In the genomic region with DNA sequence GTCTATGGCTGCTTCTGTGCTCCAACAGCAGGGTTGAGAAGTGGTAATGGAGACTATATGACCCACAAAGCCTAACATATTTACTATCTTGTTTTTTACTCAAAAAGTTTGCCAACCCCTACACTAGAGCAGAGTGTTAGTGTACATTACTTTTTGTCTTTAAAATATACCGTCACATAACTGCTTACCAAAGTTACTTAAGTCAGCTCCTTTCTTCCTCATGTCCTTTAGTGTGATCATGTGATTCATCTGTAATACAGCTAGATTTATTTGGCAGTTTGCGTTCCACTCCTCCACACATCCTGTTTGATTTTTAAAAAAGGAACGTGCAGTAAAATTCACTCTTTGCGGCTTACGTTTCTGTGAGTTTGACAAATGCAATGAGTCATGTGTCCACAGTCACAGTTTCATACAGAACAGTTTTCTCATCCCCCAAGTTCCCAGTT, we compare ENCODE assay signal across 8 cellular contexts.
DNase-seq lines count a peak whose midpoint lies in the region; ATAC-seq and TF ChIP-seq lines count a peak whose summit lies in the region.

No MANE protein-coding gene starts in this region.

- peak overlapping the region; percentile 79 for H2AFZ ChIP-seq in smooth muscle cell (ENCODE audit: low read depth)

- peak overlapping the region; percentile 79 for H3K4me2 ChIP-seq in smooth muscle cell

- H3K27me3 ChIP-seq in right atrium auricular region (no peaks in the 10 kb centered on the region), smooth muscle cell (ENCODE audit: low read depth) (no peaks in the 10 kb centered on the region)

- H3K4me1 ChIP-seq in right atrium auricular region (no peaks in the 10 kb centered on the region), smooth muscle cell (ENCODE audit: low read depth) (peaks cover 7% of the 10 kb centered on the region)

- H3K36me3 ChIP-seq in right atrium auricular region (no peaks in the 10 kb centered on the region), smooth muscle cell (ENCODE audit: low read depth) (no peaks in the 10 kb centered on the region)

- DNase-seq in Right ventricle myocardium superior (no peak), right atrium auricular region (ENCODE audit: low spot score) (no peak), epithelial cell of prostate (ENCODE audit: low read depth, low spot score) (peak; percentile 89), smooth muscle cell (lab: John Stamatoyannopoulos, UW; ENCODE audit: unreplicated experiment) (no peak), HK-2 (ENCODE audit: unreplicated experiment) (no peak), cerebellar cortex (ENCODE audit: low spot score) (no peak)

- H3F3A ChIP-seq in smooth muscle cell (ENCODE audit: low read depth), result peaks cover 11% of the 10 kb centered on the region

- peak; percentile 43 for ATAC-seq in Right ventricle myocardium superior (ENCODE audit: poor library complexity)
- peak; percentile 77 for ATAC-seq in HG03045 (IDR thresholded peaks at IDR 0.05; ENCODE audit: unreplicated experiment)
- ATAC-seq in SK-N-SH treated with all-trans-retinoic acid at 6 μM for 48 hours, result peak; percentile 93

- no peak for TF ChIP-seq CTCF in right atrium auricular region (IDR thresholded peaks at IDR 0.05)
- no peak for TF ChIP-seq CTCF in smooth muscle cell (IDR thresholded peaks at IDR 0.05; ENCODE audit: borderline replicate concordance, insufficient read depth, poor library complexity, severe bottlenecking)

- no peaks in the 10 kb centered on the region for H3K79me2 ChIP-seq in smooth muscle cell (ENCODE audit: low read depth)

- intact Hi-C loops in Right ventricle myocardium superior (cut with DNase I), result no loop called here

- no peak overlapping the region for H3K27ac ChIP-seq in right atrium auricular region
- peak overlapping the region; percentile 81 for H3K27ac ChIP-seq in epithelial cell of prostate
- H3K27ac ChIP-seq in smooth muscle cell (ENCODE audit: low read depth), result peak overlapping the region; percentile 81

- H3K9ac ChIP-seq in smooth muscle cell (ENCODE audit: low read depth), result peak overlapping the region; percentile 29

- H3K9me3 ChIP-seq in right atrium auricular region (no peaks in the 10 kb centered on the region), smooth muscle cell (replicated peaks; ENCODE audit: low read depth) (no peaks in the 10 kb centered on the region)

- H4K20me1 ChIP-seq in smooth muscle cell (ENCODE audit: low read depth), result no peaks in the 10 kb centered on the region

- H3K4me3 ChIP-seq in right atrium auricular region (no peak overlapping the region), smooth muscle cell (no peak overlapping the region)

- WGBS in smooth muscle cell (ENCODE audit: low lambda C conversion rate), result 15% methylated on average over 5 of the region's 5 CpGs

TF ChIP-seq in SK-N-SH treated with all-trans-retinoic acid at 6 μM for 48 hours, 23 proteins besides CTCF, POLR2A, EP300 and RAD21:
- TF ChIP-seq, protein P1, sequence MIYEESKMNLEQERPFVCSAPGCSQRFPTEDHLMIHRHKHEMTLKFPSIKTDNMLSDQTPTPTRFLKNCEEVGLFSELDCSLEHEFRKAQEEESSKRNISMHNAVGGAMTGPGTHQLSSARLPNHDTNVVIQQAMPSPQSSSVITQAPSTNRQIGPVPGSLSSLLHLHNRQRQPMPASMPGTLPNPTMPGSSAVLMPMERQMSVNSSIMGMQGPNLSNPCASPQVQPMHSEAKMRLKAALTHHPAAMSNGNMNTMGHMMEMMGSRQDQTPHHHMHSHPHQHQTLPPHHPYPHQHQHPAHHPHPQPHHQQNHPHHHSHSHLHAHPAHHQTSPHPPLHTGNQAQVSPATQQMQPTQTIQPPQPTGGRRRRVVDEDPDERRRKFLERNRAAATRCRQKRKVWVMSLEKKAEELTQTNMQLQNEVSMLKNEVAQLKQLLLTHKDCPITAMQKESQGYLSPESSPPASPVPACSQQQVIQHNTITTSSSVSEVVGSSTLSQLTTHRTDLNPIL (CRISPR knock-in tag; IDR thresholded peaks at IDR 0.05; ENCODE audit: low read depth), result no peak
- TF ChIP-seq ESRRG (CRISPR knock-in tag; IDR thresholded peaks at IDR 0.05), result no peak

Comparison
In these comparisons a context has a peak if more than half of its experiments do, and no peak if none do; other contexts are left out.
1. ATAC-seq: peak in every context shown above with its lines; median percentile 93 in SK-N-SH treated with all-trans-retinoic acid at 6 μM for 48 hours; 77 in HG03045; 43 in Right ventricle myocardium superior.
2. H3K27ac ChIP-seq: peak in epithelial cell of prostate (single experiment) and smooth muscle cell (single experiment); none in right atrium auricular region (0 of 2).